Comparison of ENCODE assay signal across 18 cellular contexts in the genomic region with DNA sequence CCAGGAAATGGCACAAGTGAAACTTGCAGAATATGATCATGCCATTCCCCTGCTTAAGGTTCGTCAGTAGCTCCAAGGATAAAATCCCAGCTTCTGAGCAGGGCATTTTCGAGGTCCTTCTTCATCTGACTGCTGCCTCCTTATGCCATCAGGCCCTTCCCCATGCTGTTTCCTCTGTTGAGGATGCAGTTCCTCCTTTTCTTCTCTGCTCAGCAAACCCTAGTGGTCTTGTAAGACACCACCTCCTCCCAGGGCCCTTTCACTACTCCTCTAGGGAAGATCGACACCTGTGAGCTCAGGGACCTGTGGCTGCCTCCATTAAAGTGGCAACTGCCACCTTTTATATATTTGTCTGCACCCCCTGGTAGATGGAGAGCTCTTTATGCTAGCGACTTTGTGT.
"Had no signal": no experiment of that assay in that cellular context is flagged by ENCODE, and none has a peak within 500 bp of the region (broad histone marks: within the 10 kb centered on the region; RNA-seq: fewer than 3 reads in every experiment).

No MANE protein-coding gene starts in this region.

- H3K27me3 Mint-ChIP-seq: activated CD4-positive, alpha-beta memory T cell treated with anti-CD3 and anti-CD28 coated beads, Interleukin-2, amount 10 ng/mL, durations not matched to agents 7 days and 5 days; activated CD4-positive, alpha-beta T cell treated with anti-CD3 and anti-CD28 coated beads for 36 hours; naive thymus-derived CD4-positive, alpha-beta T cell; stimulated activated naive CD8-positive, alpha-beta T cell treated with anti-CD3 and anti-CD28 coated beads, Interleukin-15, amount 100 ng/mL, for 72 hours had no signal

- H3K4me3 ChIP-seq: ascending aorta, dorsolateral prefrontal cortex, testis had no signal

- H3K4me1 Mint-ChIP-seq: activated CD4-positive, alpha-beta memory T cell treated with anti-CD3 and anti-CD28 coated beads, Interleukin-2, amount 10 ng/mL, durations not matched to agents 7 days and 5 days; activated CD4-positive, alpha-beta T cell treated with anti-CD3 and anti-CD28 coated beads for 36 hours had no signal

- H3K27ac Mint-ChIP-seq: activated CD4-positive, alpha-beta memory T cell treated with anti-CD3 and anti-CD28 coated beads, Interleukin-2, amount 10 ng/mL, durations not matched to agents 7 days and 5 days; activated CD4-positive, alpha-beta T cell treated with anti-CD3 and anti-CD28 coated beads for 36 hours; activated T-cell treated with anti-CD3 and anti-CD28 coated beads, Interleukin-2, amount 50 U/mL, for 72 hours; stimulated activated naive CD8-positive, alpha-beta T cell treated with anti-CD3 and anti-CD28 coated beads, Interleukin-15, amount 100 ng/mL, for 72 hours had no signal

- H3K4me1 ChIP-seq: testis had no signal

- FAIRE-seq: bronchial epithelial cell, endometrium, urothelium cell line had no signal

- ATAC-seq: activated CD4-positive, alpha-beta T cell treated with anti-CD3 and anti-CD28 coated beads for 36 hours; activated T-cell treated with anti-CD3 and anti-CD28 coated beads, Interleukin-2, amount 50 U/mL, for 72 hours; esophagus mucosa; left colon; naive thymus-derived CD4-positive, alpha-beta T cell; stimulated activated naive CD8-positive, alpha-beta T cell treated with anti-CD3 and anti-CD28 coated beads, Interleukin-15, amount 100 ng/mL, for 72 hours had no signal

- H3K36me3 ChIP-seq: ascending aorta, neutrophil had no signal

- H3K27ac ChIP-seq: ascending aorta, dorsolateral prefrontal cortex, neutrophil, testis, VCaP had no signal

- H3K4me3 Mint-ChIP-seq: activated CD4-positive, alpha-beta memory T cell treated with anti-CD3 and anti-CD28 coated beads, Interleukin-2, amount 10 ng/mL, durations not matched to agents 7 days and 5 days; activated CD4-positive, alpha-beta T cell treated with anti-CD3 and anti-CD28 coated beads for 36 hours; activated T-cell treated with anti-CD3 and anti-CD28 coated beads, Interleukin-2, amount 50 U/mL, for 72 hours; naive thymus-derived CD4-positive, alpha-beta T cell; stimulated activated naive CD8-positive, alpha-beta T cell treated with anti-CD3 and anti-CD28 coated beads, Interleukin-15, amount 100 ng/mL, for 72 hours had no signal

- H3K9me3 Mint-ChIP-seq: activated CD4-positive, alpha-beta memory T cell treated with anti-CD3 and anti-CD28 coated beads, Interleukin-2, amount 10 ng/mL, durations not matched to agents 7 days and 5 days; activated T-cell treated with anti-CD3 and anti-CD28 coated beads, Interleukin-2, amount 50 U/mL, for 72 hours; naive thymus-derived CD4-positive, alpha-beta T cell; stimulated activated naive CD8-positive, alpha-beta T cell treated with anti-CD3 and anti-CD28 coated beads, Interleukin-15, amount 100 ng/mL, for 72 hours had no signal

- DNase-seq: activated CD4-positive, alpha-beta memory T cell treated with anti-CD3 and anti-CD28 coated beads, Interleukin-2, amount 10 ng/mL, durations not matched to agents 7 days and 5 days; activated CD4-positive, alpha-beta T cell treated with anti-CD3 and anti-CD28 coated beads for 36 hours; activated T-cell treated with anti-CD3 and anti-CD28 coated beads, Interleukin-2, amount 50 U/mL, for 72 hours; dorsolateral prefrontal cortex; left colon; naive thymus-derived CD4-positive, alpha-beta T cell; posterior cingulate gyrus; stimulated activated CD4-positive, alpha-beta T cell treated with anti-CD3 and anti-CD28 coated beads, Interleukin-15, amount 100 ng/mL, for 24 hours; stimulated activated CD4-positive, alpha-beta T cell treated with anti-CD3 and anti-CD28 coated beads, Interleukin-4, amount 100 ng/mL, for 4 hours; stimulated activated naive CD8-positive, alpha-beta T cell treated with anti-CD3 and anti-CD28 coated beads, Interleukin-15, amount 100 ng/mL, for 72 hours; testis had no signal

- H3K27me3 ChIP-seq: ascending aorta, dorsolateral prefrontal cortex, neutrophil, testis had no signal

- H3K9me3 ChIP-seq: ascending aorta, neutrophil, testis had no signal
